In genomic region chr2:10257500-10258147, GRCh38 we compare ENCODE assay signal across 19 cellular contexts.
"Had no signal": no experiment of that assay in that cellular context is flagged by ENCODE, and none has a peak within 500 bp of the region (broad histone marks: within the 10 kb centered on the region; RNA-seq: fewer than 3 reads in every experiment).

No MANE protein-coding gene starts in this region.

- H3K4me1 Mint-ChIP-seq: activated CD4-positive, alpha-beta T cell treated with anti-CD3 and anti-CD28 coated beads, Interleukin-2, amount 10 ng/mL, durations not matched to agents 24 days and 14 days; activated naive CD8-positive, alpha-beta T cell treated with anti-CD3 and anti-CD28 coated beads, Interleukin-2, amount 50 U/mL, for 24 hours had no signal

- H3K27me3 Mint-ChIP-seq: activated naive CD8-positive, alpha-beta T cell treated with anti-CD3 and anti-CD28 coated beads, Interleukin-2, amount 50 U/mL, for 24 hours had no signal

- H3K27ac Mint-ChIP-seq: activated CD4-positive, alpha-beta T cell treated with anti-CD3 and anti-CD28 coated beads, Interleukin-2, amount 10 ng/mL, durations not matched to agents 24 days and 14 days; activated naive CD8-positive, alpha-beta T cell treated with anti-CD3 and anti-CD28 coated beads, Interleukin-2, amount 50 U/mL, for 24 hours; activated T-helper 1 cell treated with anti-CD3 and anti-CD28 coated beads, Interleukin-12 subunit alpha, Interleukin-12 subunit beta, Interleukin-2, Interleukin-4 antibody, amounts not matched to agents 30 ng/mL and 10 ng/mL and 1 ng/mL, durations not matched to agents 14 hours and 24 hours and 36 hours; T-helper 2 cell treated with Interferon-gamma antibody and Interleukin-4, amounts not matched to agents 5 μg/mL and 100 μg/mL, for 36 hours had no signal

- H3K79me2 ChIP-seq: parathyroid adenoma had no signal

- H3K4me3 Mint-ChIP-seq: activated CD4-positive, alpha-beta T cell treated with anti-CD3 and anti-CD28 coated beads, Interleukin-2, amount 10 ng/mL, durations not matched to agents 24 days and 14 days; activated naive CD8-positive, alpha-beta T cell treated with anti-CD3 and anti-CD28 coated beads, Interleukin-2, amount 50 U/mL, for 24 hours; activated T-helper 1 cell treated with anti-CD3 and anti-CD28 coated beads, Interleukin-12 subunit alpha, Interleukin-12 subunit beta, Interleukin-2, Interleukin-4 antibody, amounts not matched to agents 30 ng/mL and 10 ng/mL and 1 ng/mL, durations not matched to agents 14 hours and 24 hours and 36 hours; T-helper 2 cell treated with Interferon-gamma antibody and Interleukin-4, amounts not matched to agents 5 μg/mL and 100 μg/mL, for 36 hours had no signal

- H3K4me3 ChIP-seq: ascending aorta, breast epithelium, lower lobe of right lung, skin epidermis, tibial nerve, vagina had no signal

- H3K27ac ChIP-seq: ascending aorta, breast epithelium, lower lobe of right lung, parathyroid adenoma, skin epidermis, tibial nerve, vagina had no signal

- H3K9me3 Mint-ChIP-seq: activated CD4-positive, alpha-beta T cell treated with anti-CD3 and anti-CD28 coated beads, Interleukin-2, amount 10 ng/mL, durations not matched to agents 24 days and 14 days; activated naive CD8-positive, alpha-beta T cell treated with anti-CD3 and anti-CD28 coated beads, Interleukin-2, amount 50 U/mL, for 24 hours; activated T-helper 1 cell treated with anti-CD3 and anti-CD28 coated beads, Interleukin-12 subunit alpha, Interleukin-12 subunit beta, Interleukin-2, Interleukin-4 antibody, amounts not matched to agents 30 ng/mL and 10 ng/mL and 1 ng/mL, durations not matched to agents 14 hours and 24 hours and 36 hours; effector memory CD8-positive, alpha-beta T cell; T-helper 2 cell treated with Interferon-gamma antibody and Interleukin-4, amounts not matched to agents 5 μg/mL and 100 μg/mL, for 36 hours had no signal

- H3K4me1 ChIP-seq: ascending aorta, breast epithelium, parathyroid adenoma, tibial nerve had no signal

- H2AFZ ChIP-seq: parathyroid adenoma had no signal

- H3K27me3 ChIP-seq: ascending aorta, tibial nerve, vagina had no signal

- DNase-seq: activated CD4-positive, alpha-beta T cell treated with anti-CD3 and anti-CD28 coated beads, Interleukin-2, amount 10 ng/mL, durations not matched to agents 24 days and 14 days; activated CD4-positive, CD25-positive, alpha-beta regulatory T cell; activated naive CD4-positive, alpha-beta T cell; activated naive CD8-positive, alpha-beta T cell treated with anti-CD3 and anti-CD28 coated beads, Interleukin-2, amount 50 U/mL, for 24 hours; dermis blood vessel endothelial cell; effector memory CD8-positive, alpha-beta T cell; stimulated activated CD4-positive, alpha-beta T cell treated with anti-CD3 and anti-CD28 coated beads, Interleukin-15, amount 100 ng/mL, for 24 hours; stimulated activated CD4-positive, alpha-beta T cell treated with anti-CD3 and anti-CD28 coated beads, Interleukin-4, amount 100 ng/mL, for 24 hours; stimulated activated naive CD4-positive, alpha-beta T cell; substantia nigra had no signal

- H3K36me3 ChIP-seq: ascending aorta, breast epithelium, lower lobe of right lung, tibial nerve, vagina had no signal

- ATAC-seq: activated naive CD8-positive, alpha-beta T cell treated with anti-CD3 and anti-CD28 coated beads, Interleukin-2, amount 50 U/mL, for 24 hours; effector memory CD8-positive, alpha-beta T cell; lower lobe of right lung had no signal

- H3K9ac ChIP-seq: parathyroid adenoma had no signal

- H3K9me3 ChIP-seq: ascending aorta, breast epithelium, lower lobe of right lung, tibial nerve, vagina had no signal
